ENCODE assay signal across 8 cellular contexts in the genomic region with DNA sequence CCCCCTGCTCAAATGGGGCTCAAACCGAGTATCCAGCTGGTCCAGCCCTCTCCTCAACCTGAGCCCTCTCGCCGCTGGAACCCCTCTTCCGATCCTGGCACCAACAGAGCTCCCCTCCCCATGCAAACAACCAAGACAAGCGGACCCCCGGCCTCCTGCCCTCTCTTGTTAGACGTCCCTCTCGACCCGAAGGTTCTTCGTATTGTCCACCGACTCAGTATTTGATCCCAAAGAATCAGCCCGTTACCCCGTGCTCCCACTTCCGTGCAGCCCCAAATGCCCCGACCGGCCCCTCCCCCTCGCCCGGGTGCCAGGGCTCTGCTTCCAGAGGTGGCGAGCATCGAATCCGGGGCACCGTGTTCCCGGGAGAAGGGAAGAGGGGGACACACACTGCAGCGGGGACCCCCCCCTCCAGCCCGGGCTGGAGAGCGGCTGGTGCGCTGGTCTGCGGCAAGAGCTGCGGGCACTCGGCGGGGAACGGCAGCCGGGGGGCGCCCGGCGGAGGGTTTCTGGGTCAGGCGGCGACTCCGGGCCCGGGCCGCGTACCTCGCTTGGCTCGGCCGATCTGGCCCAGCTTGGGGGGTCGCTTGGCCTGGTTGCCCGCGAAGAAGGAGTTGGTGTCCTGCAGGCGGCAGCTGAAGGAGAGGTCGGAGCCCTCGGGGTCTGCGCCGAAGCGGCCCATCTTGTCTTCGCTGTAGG. TPM values are rescaled to one million over a fixed set of nuclear protein-coding genes. Genes with fewer than 3 reads are reported as not detected.
DNase-seq lines count a peak whose midpoint lies in the region; ATAC-seq and TF ChIP-seq lines count a peak whose summit lies in the region.

No MANE protein-coding gene starts in this region.

- peaks cover 75% of the 10 kb centered on the region for H3K27me3 Mint-ChIP-seq in WTC11 (ENCODE audit: low read depth)

- H3K9me3 Mint-ChIP-seq in WTC11: no peaks in the 10 kb centered on the region

- H3K36me3 ChIP-seq in right atrium auricular region (no peaks in the 10 kb centered on the region), iPS DF 6.9 (ENCODE audit: control insufficient read depth, insufficient read depth, low read length) (no peaks in the 10 kb centered on the region), suprapubic skin (peaks cover 4% of the 10 kb centered on the region)

- H3K4me1 ChIP-seq in right atrium auricular region (peaks cover 0 to 32% of the 10 kb centered on the region in 2 donors), iPS DF 6.9 (ENCODE audit: control insufficient read depth, insufficient read depth, low read length) (0 out of 2 replicates have a peak, but pooled peaks cover 3% of the 10 kb centered on the region), suprapubic skin (peaks cover 33% of the 10 kb centered on the region)

- H3K4me1 Mint-ChIP-seq in WTC11: peaks cover 12% of the 10 kb centered on the region

- no CpG with 5 or more reads among the region's 55 CpGs for WGBS in iPS DF 6.9 (ENCODE audit: insufficient coverage, insufficient read length)
- 2% methylated on average over 14 of the region's 55 CpGs for WGBS in suprapubic skin

- H3K9me3 ChIP-seq in right atrium auricular region: no peaks in the 10 kb centered on the region
- no peaks in the 10 kb centered on the region for H3K9me3 ChIP-seq in iPS DF 6.9 (ENCODE audit: control insufficient read depth, insufficient read depth, low read length)
- no peaks in the 10 kb centered on the region for H3K9me3 ChIP-seq in suprapubic skin

- POLR2A ChIA-PET in WTC11 (lab: Charles Lee): interaction anchor here (0.6 to 1.7 kb wide), 3 partner anchors 19 to 376 kb away, joined by 3 to 6 read pairs (median 3); partner anchors contain the start of gene PARL

- CTCF ChIA-PET in WTC11 (lab: Charles Lee): interaction anchor here (0.6 to 4.4 kb wide), 12 partner anchors 11 to 243 kb away, joined by 3 to 28 read pairs (median 6); partner anchors contain the start of genes ABCC5, ECE2 and EEF1AKMT4

- ATAC-seq in Right ventricle myocardium superior (ENCODE audit: poor library complexity) (no peak), WTC11 (no peak; the same call in 1 of the 2 replicates), GM21717 (IDR thresholded peaks at IDR 0.05; ENCODE audit: unreplicated experiment) (no peak)

- TF ChIP-seq EP300 in suprapubic skin (IDR thresholded peaks at IDR 0.05): no peak

- DNase-seq in right atrium auricular region (ENCODE audit: low spot score) (no peak), Right ventricle myocardium superior (no peak), WTC11 (ENCODE audit: low spot score) (peak; percentile 24), iPS DF 6.9 (ENCODE audit: low read depth, low spot score) (no peak), suprapubic skin (ENCODE audit: low spot score in 2 of 2) (no peak), NCI-H1436 treated with DMSO at 0.1 percent for 48 hours (lab: John Stamatoyannopoulos, UW) (no peak), OCI-M1 (lab: John Stamatoyannopoulos, UW) (no peak)

- H3K27me3 ChIP-seq in right atrium auricular region: peaks cover 3 to 23% of the 10 kb centered on the region in 2 donors
- H3K27me3 ChIP-seq in iPS DF 6.9 (ENCODE audit: control insufficient read depth, insufficient read depth, low read length): peaks cover 14% of the 10 kb centered on the region; the same call in 1 of the 2 replicates
- H3K27me3 ChIP-seq in suprapubic skin: peaks cover 66% of the 10 kb centered on the region

- peak overlapping the region; percentile 92 for H3K4me3 Mint-ChIP-seq in WTC11

- no peak overlapping the region for H3K27ac Mint-ChIP-seq in WTC11

- TF ChIP-seq CTCF in right atrium auricular region (IDR thresholded peaks at IDR 0.05) (no peak), WTC11 (IDR thresholded peaks at IDR 0.05) (no peak), suprapubic skin (IDR thresholded peaks at IDR 0.05) (no peak)

- peaks cover 3% of the 10 kb centered on the region; the same call in 1 of the 2 replicates for H3K36me3 Mint-ChIP-seq in WTC11

- TF ChIP-seq POLR2A in suprapubic skin (IDR thresholded peaks at IDR 0.05): no peak

- H3K4me3 ChIP-seq in right atrium auricular region: peak overlapping the region; percentile 27 to 54
- H3K4me3 ChIP-seq in iPS DF 6.9 (ENCODE audit: low read length): peak overlapping the region; percentile 88; the same call in 1 of the 2 replicates
- H3K4me3 ChIP-seq in suprapubic skin: peak overlapping the region; percentile 50

- H3K27ac ChIP-seq in right atrium auricular region (no peak overlapping the region), iPS DF 6.9 (ENCODE audit: low read length) (no peak overlapping the region), suprapubic skin (no peak overlapping the region)

- intact Hi-C loops in Right ventricle myocardium superior (cut with DNase I): no loop called here

TF ChIP-seq in WTC11, 78 proteins besides CTCF, POLR2A, EP300 and RAD21:
- TF ChIP-seq, protein P1, sequence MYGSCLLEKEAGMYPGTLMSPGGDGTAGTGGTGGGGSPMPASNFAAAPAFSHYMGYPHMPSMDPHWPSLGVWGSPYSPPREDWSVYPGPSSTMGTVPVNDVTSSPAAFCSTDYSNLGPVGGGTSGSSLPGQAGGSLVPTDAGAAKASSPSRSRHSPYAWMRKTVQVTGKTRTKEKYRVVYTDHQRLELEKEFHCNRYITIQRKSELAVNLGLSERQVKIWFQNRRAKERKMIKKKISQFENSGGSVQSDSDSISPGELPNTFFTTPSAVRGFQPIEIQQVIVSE (CRISPR knock-in tag; IDR thresholded peaks at IDR 0.05; ENCODE audit: borderline replicate concordance): no peak
- 0 out of 2 replicates have a peak, but pooled peaks have one; percentile 17 for TF ChIP-seq MYBL2 (CRISPR knock-in tag; IDR thresholded peaks at IDR 0.05)

RNA-seq across cellular contexts. Expression of gene CAMK2N2, which starts 0.6 kb away (rescaled TPM):
- total RNA-seq in right atrium auricular region (not detected), Right ventricle myocardium superior (not detected), WTC11 (2021) (10.5 to 13.1 TPM (median 11.5 TPM) in 3 replicates), suprapubic skin (not detected)

RNA-seq across cellular contexts. Expression of gene EEF1AKMT4, which starts 11.2 kb away (rescaled TPM):
- 1 to 10 TPM; 2.1 TPM for total RNA-seq in right atrium auricular region
- total RNA-seq in Right ventricle myocardium superior: 1.6 TPM
- total RNA-seq in WTC11 (2021): 11.3 to 11.8 TPM (median 11.4 TPM) in 3 replicates
- total RNA-seq in suprapubic skin: 10 to 100 TPM in 2 of 4 donors, 1 to 10 TPM in 2; 4.3 to 11.8 (median 10.0) TPM

RNA-seq across cellular contexts. Expression of gene ALG3, which starts 12.0 kb away (rescaled TPM):
- 10 to 100 TPM; 50.6 to 50.8 TPM for total RNA-seq in right atrium auricular region
- total RNA-seq in Right ventricle myocardium superior: 14.9 TPM
- total RNA-seq in WTC11 (2021): 57.3 to 60.0 TPM (median 58.7 TPM) in 3 replicates
- 10 to 100 TPM; 36.6 to 63.0 (median 59.2) TPM for total RNA-seq in suprapubic skin

RNA-seq across cellular contexts. Expression of gene ECE2, which starts 15.1 kb away (rescaled TPM):
- total RNA-seq in right atrium auricular region (1 to 10 TPM in 1 of 2 donors, not detected in 1; 1.6 TPM), Right ventricle myocardium superior (not detected), WTC11 (2021) (0.46 to 1.2 TPM (median 0.64 TPM) in 3 replicates), suprapubic skin (not detected)

RNA-seq across cellular contexts. Expression of gene VWA5B2, which starts 31.3 kb away (rescaled TPM):
- total RNA-seq in right atrium auricular region: not detected
- total RNA-seq in Right ventricle myocardium superior: not detected
- total RNA-seq in WTC11 (2021): 0.44 to 0.57 TPM (median 0.55 TPM) in 3 replicates
- total RNA-seq in suprapubic skin: under 1 TPM in 1 of 4 donors, not detected in 3; 0.24 TPM

Comparison
In these comparisons a context has a peak if more than half of its experiments do, and no peak if none do; other contexts are left out.
1. RNA of gene CAMK2N2, which starts 0.6 kb away (total RNA-seq): 10.5 to 13.1 TPM in WTC11; not detected in Right ventricle myocardium superior (single experiment), not detected in right atrium auricular region and not detected in suprapubic skin; every median in the first group is over 10 times any median in the second.
2. Peak in every context shown above with its lines, with median percentiles within 50 percentile points of each other: H3K4me3 ChIP-seq.